Comparison of ENCODE assay signal across 8 cellular contexts in genomic region chr16:29806096-29806579, GRCh38. TPM values are rescaled to one million over a fixed set of nuclear protein-coding genes. Genes with fewer than 3 reads are reported as not detected.
DNase-seq lines count a peak whose midpoint lies in the region; ATAC-seq and TF ChIP-seq lines count a peak whose summit lies in the region.

Gene MAZ, plus strand, starts transcription at chr16:29806529. Its CDS starts 173 bp downstream, at chr16:29806702.

- H3K27ac Mint-ChIP-seq in activated T-cell treated with anti-CD3 and anti-CD28 coated beads, Interleukin-2, amount 50 U/mL, for 72 hours: peak within 1 kb of the TSS; percentile 99
- peak within 1 kb of the TSS; percentile 100 for H3K27ac Mint-ChIP-seq in neural crest cell (ENCODE audit: unreplicated experiment)

- peaks cover 50% of the 10 kb centered on the region for H3K4me1 Mint-ChIP-seq in activated T-cell treated with anti-CD3 and anti-CD28 coated beads, Interleukin-2, amount 50 U/mL, for 72 hours (ENCODE audit: low read depth)
- H3K4me1 Mint-ChIP-seq in neural crest cell: peaks cover 46% of the 10 kb centered on the region

- no peaks in the 10 kb centered on the region for H3K27me3 Mint-ChIP-seq in activated T-cell treated with anti-CD3 and anti-CD28 coated beads, Interleukin-2, amount 50 U/mL, for 72 hours (ENCODE audit: low read depth)
- H3K27me3 Mint-ChIP-seq in neural crest cell (ENCODE audit: low read depth): peaks cover 21% of the 10 kb centered on the region

- ATAC-seq in activated T-cell treated with anti-CD3 and anti-CD28 coated beads, Interleukin-2, amount 50 U/mL, for 72 hours (replicated peaks in 1 of 2): peak in 1 of 2 donors; percentile 0

- H3K4me3 ChIP-seq in fibroblast of mammary gland (ENCODE audit: control insufficient read depth, low read depth, low read length): peak within 1 kb of the TSS; percentile 75

- DNase-seq in NOMO-1 treated with DMSO at 0.1 percent for 48 hours (lab: John Stamatoyannopoulos, UW; ENCODE audit: unreplicated experiment) (peak; percentile 69), NOMO-1 treated with dmso at 0.1 percent for 144 hours (lab: John Stamatoyannopoulos, UW; ENCODE audit: unreplicated experiment) (no peak), NCI-H1417 (lab: John Stamatoyannopoulos, UW) (peak in 2 of 3 experiments; percentile 90), fibroblast of mammary gland (ENCODE audit: low read depth) (peak; percentile 92), neural crest cell (ENCODE audit: low read depth, low spot score) (peak; percentile 37), NCI-H2081 (lab: John Stamatoyannopoulos, UW) (no peak), MV-4-11 (lab: John Stamatoyannopoulos, UW) (no peak)
- DNase-seq in activated T-cell treated with anti-CD3 and anti-CD28 coated beads, Interleukin-2, amount 50 U/mL, for 72 hours: peak; percentile 78 to 81

- no peaks in the 10 kb centered on the region for H3K9me3 Mint-ChIP-seq in activated T-cell treated with anti-CD3 and anti-CD28 coated beads, Interleukin-2, amount 50 U/mL, for 72 hours
- H3K9me3 Mint-ChIP-seq in neural crest cell: no peaks in the 10 kb centered on the region

- peaks cover 13 to 32% of the 10 kb centered on the region in 2 donors for H3K36me3 Mint-ChIP-seq in activated T-cell treated with anti-CD3 and anti-CD28 coated beads, Interleukin-2, amount 50 U/mL, for 72 hours (ENCODE audit: insufficient read depth in 2 of 2)
- peaks cover 21% of the 10 kb centered on the region for H3K36me3 Mint-ChIP-seq in neural crest cell (ENCODE audit: low read depth)

- TF ChIP-seq CTCF in fibroblast of mammary gland (conservative IDR thresholded peaks at IDR 0.05; ENCODE audit: control insufficient read depth, insufficient read depth, low read depth, low read length): no peak
- TF ChIP-seq CTCF in neural crest cell (conservative IDR thresholded peaks at IDR 0.05): no peak

- peak within 1 kb of the TSS; percentile 97 to 99 for H3K4me3 Mint-ChIP-seq in activated T-cell treated with anti-CD3 and anti-CD28 coated beads, Interleukin-2, amount 50 U/mL, for 72 hours
- H3K4me3 Mint-ChIP-seq in neural crest cell: peak within 1 kb of the TSS; percentile 94

RNA-seq across cellular contexts. Expression of gene MAZ, which starts in this region (rescaled TPM):
- 100 to 1,000 TPM; 266 to 329 TPM for total RNA-seq in activated T-cell treated with anti-CD3 and anti-CD28 coated beads, Interleukin-2, amount 50 U/mL, for 72 hours
- total RNA-seq in neural crest cell: 605 and 635 TPM in 2 replicates

Comparison
In these comparisons a context has a peak if more than half of its experiments do, and no peak if none do; other contexts are left out.
1. DNase-seq: peak in NOMO-1 treated with DMSO at 0.1 percent for 48 hours (single experiment), NCI-H1417 (2 of 3), activated T-cell treated with anti-CD3 and anti-CD28 coated beads, Interleukin-2, amount 50 U/mL, for 72 hours (2 of 2), fibroblast of mammary gland (single experiment) and neural crest cell (single experiment); none in NOMO-1 treated with dmso at 0.1 percent for 144 hours (single experiment), NCI-H2081 (0 of 2) and MV-4-11 (single experiment).